29 cellular contexts compared by ENCODE assay signal in the genomic region with DNA sequence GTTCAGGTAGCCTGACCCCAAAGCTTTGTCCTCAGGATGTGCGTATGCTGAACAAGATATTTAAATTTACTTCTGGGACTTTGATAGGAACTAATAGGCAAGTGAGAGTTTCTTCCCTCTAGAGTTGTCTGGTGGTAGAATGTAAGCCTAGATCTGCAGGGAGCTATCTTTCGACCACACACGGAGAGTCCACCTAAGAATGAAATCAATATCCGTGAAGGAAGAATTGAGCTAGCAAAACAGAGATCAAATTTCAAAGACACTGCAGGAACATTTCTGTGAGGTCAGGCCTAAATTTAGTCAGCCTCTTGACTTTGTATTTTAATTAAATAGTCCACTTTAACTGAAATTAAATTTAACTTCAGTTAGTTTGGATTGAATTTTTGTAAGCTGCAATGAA.
"Had no signal": no experiment of that assay in that cellular context is flagged by ENCODE, and none has a peak within 500 bp of the region (broad histone marks: within the 10 kb centered on the region; RNA-seq: fewer than 3 reads in every experiment).

No MANE protein-coding gene starts in this region.

- H2AFZ ChIP-seq: PC-9 had no signal

- DNase-seq: activated CD4-positive, alpha-beta T cell treated with anti-CD3 and anti-CD28 coated beads, Interleukin-2, amount 10 ng/mL, durations not matched to agents 24 days and 14 days; activated CD4-positive, alpha-beta T cell treated with anti-CD3 and anti-CD28 coated beads, Interleukin-2, amount 50 U/mL, for 4 hours; activated CD8-positive, alpha-beta T cell treated with anti-CD3 and anti-CD28 coated beads for 36 hours; activated effector memory CD4-positive, alpha-beta T cell treated with anti-CD3 and anti-CD28 coated beads, Interleukin-2, amount 50 U/mL, for 16 hours; activated naive CD4-positive, alpha-beta T cell; activated naive CD4-positive, alpha-beta T cell treated with anti-CD3 and anti-CD28 coated beads, Interleukin-2, amount 50 U/mL, for 16 hours; activated naive CD8-positive, alpha-beta T cell treated with anti-CD3 and anti-CD28 coated beads for 36 hours; activated T-cell treated with anti-CD3 and anti-CD28 coated beads, Interleukin-2, amount 50 U/mL, for 1 hour; activated T-cell treated with anti-CD3 and anti-CD28 coated beads, Interleukin-2, amount 50 U/mL, for 72 hours; amniotic stem cell; aorta; Karpas-422; KBM-7; NCI-H1105; NCI-H1417 treated with DMSO at 0.1 percent for 48 hours; NCI-H187 treated with DMSO at 0.1 percent for 48 hours; NCI-H2081; NCI-H345; NCI-H526 treated with DMSO at 0.1 percent for 48 hours; PC-9; SIG-M5; SW 1271; T-helper 1 cell; T-helper 2 cell; T1000 had no signal

- H3K4me2 ChIP-seq: PC-9 had no signal

- H3K27ac ChIP-seq: cardiac muscle cell, PC-9, RWPE1 had no signal

- H3K36me3 ChIP-seq: cardiac muscle cell had no signal

- ATAC-seq: activated CD8-positive, alpha-beta T cell treated with anti-CD3 and anti-CD28 coated beads for 36 hours; activated T-cell treated with anti-CD3 and anti-CD28 coated beads, Interleukin-2, amount 50 U/mL, for 72 hours; activated T-helper 17 cell treated with anti-CD3 and anti-CD28 coated beads, Interleukin-2, amount 50 U/mL, for 72 hours; Right ventricle myocardium inferior had no signal

- H3K27me3 ChIP-seq: cardiac muscle cell had no signal

- H3K4me3 ChIP-seq: cardiac muscle cell, PC-9 had no signal
